In the genomic region with DNA sequence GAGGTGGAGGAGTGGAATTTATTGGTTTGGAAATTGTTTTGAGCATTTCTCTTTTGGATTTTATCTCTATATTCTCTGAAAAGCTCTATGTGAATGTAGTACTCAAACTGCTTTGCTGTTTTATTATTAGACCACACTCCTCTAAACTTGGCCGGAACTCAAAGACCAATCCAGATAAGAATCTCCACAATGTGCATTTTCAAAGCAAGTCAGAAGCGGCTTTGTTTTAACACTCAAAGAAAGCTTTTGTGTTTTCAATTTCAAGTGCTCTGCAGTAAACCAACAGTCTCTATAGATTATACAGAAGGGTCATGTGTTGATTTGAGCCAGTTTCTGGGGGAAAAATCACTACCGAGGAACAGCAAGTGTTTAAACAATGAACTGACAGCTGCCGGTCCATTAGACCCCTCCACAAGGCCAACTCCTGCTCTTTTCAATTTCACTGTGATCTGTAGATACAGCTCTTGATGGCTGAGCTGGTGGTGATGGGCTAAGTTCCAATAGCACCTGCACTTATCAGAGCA, we compare ENCODE assay signal across 15 cellular contexts.
DNase-seq lines count a peak whose midpoint lies in the region; ATAC-seq, FAIRE-seq and TF ChIP-seq lines count a peak whose summit lies in the region.
"Had no signal": no experiment of that assay in that cellular context is flagged by ENCODE, and none has a peak within 500 bp of the region (broad histone marks: within the 10 kb centered on the region; RNA-seq: fewer than 3 reads in every experiment).

No MANE protein-coding gene starts in this region.

- H3K9me3 ChIP-seq in small intestine (ENCODE audit: control insufficient read depth, low read depth): no peaks in the 10 kb centered on the region
- peaks cover 0 to 3% (median 0%) of the 10 kb centered on the region in 4 donors for H3K9me3 ChIP-seq in upper lobe of left lung
- H3K9me3 ChIP-seq: lower lobe of right lung, thoracic aorta had no signal

- H3K4me3 ChIP-seq in fibroblast of villous mesenchyme (ENCODE audit: low read depth, low read length): no peak overlapping the region
- no peak overlapping the region for H3K4me3 ChIP-seq in small intestine (ENCODE audit: low read depth in 1 of 2, low read length in 2 of 2)
- no peak overlapping the region for H3K4me3 ChIP-seq in foreskin fibroblast (ENCODE audit: low read depth in 1 of 2, low read length in 2 of 2)
- no peak overlapping the region for H3K4me3 ChIP-seq in upper lobe of left lung
- H3K4me3 ChIP-seq: lower lobe of right lung, thoracic aorta had no signal

- ATAC-seq in upper lobe of left lung (ENCODE audit: low FRiP score in 2 of 2) (no peak), HG03097 (IDR thresholded peaks at IDR 0.05; ENCODE audit: low FRiP score, unreplicated experiment) (no peak)
- ATAC-seq: Panc1 had no signal

- H3K27ac ChIP-seq in small intestine (ENCODE audit: low read depth in 1 of 2, low read length in 1 of 2): no peak overlapping the region
- no peak overlapping the region for H3K27ac ChIP-seq in upper lobe of left lung
- H3K27ac ChIP-seq: 22Rv1, lower lobe of right lung, thoracic aorta had no signal

- TF ChIP-seq CTCF in fibroblast of villous mesenchyme (IDR thresholded peaks at IDR 0.05; ENCODE audit: insufficient read depth, low read depth, low read length) (no peak), foreskin fibroblast (IDR thresholded peaks at IDR 0.05; ENCODE audit: low read depth, low read length) (no peak), upper lobe of left lung (IDR thresholded peaks at IDR 0.05) (no peak)

- WGBS in small intestine, 3 donors: 8 to 30% (median 14%) methylated on average over 4 of the region's 4 CpGs
- 3 to 15% methylated on average over 4 of the region's 4 CpGs for WGBS in upper lobe of left lung, 2 donors

- DNase-seq in DMS 273 (lab: John Stamatoyannopoulos, UW; ENCODE audit: unreplicated experiment) (peak; percentile 24), DMS 273 treated with DMSO at 0.1 percent for 48 hours (lab: John Stamatoyannopoulos, UW) (no peak), NCI-H748 (lab: John Stamatoyannopoulos, UW; ENCODE audit: unreplicated experiment) (peak; percentile 71), fibroblast of villous mesenchyme (ENCODE audit: low read depth) (peak; percentile 5), small intestine (peak; percentile 21), foreskin fibroblast (no peak), upper lobe of left lung (no peak)
- DNase-seq: activated CD4-positive, alpha-beta T cell treated with anti-CD3 and anti-CD28 coated beads, Interleukin-2, amount 50 U/mL, for 4 hours; lower lobe of right lung; occipital lobe; T-helper 9 cell had no signal

- H3K36me3 ChIP-seq in small intestine (ENCODE audit: control insufficient read depth in 2 of 2, insufficient read depth in 2 of 2, low read length in 2 of 2) (no peaks in the 10 kb centered on the region), upper lobe of left lung (no peaks in the 10 kb centered on the region)
- H3K36me3 ChIP-seq: lower lobe of right lung, thoracic aorta had no signal

- no peak for TF ChIP-seq EP300 in upper lobe of left lung (IDR thresholded peaks at IDR 0.05)

- TF ChIP-seq POLR2A in upper lobe of left lung (IDR thresholded peaks at IDR 0.05): no peak

- FAIRE-seq in small intestine (lab: Jason Lieb, UNC): no peak

- H3K27me3 ChIP-seq in small intestine (ENCODE audit: control insufficient read depth in 2 of 2, insufficient read depth in 2 of 2, low read length in 2 of 2) (no peaks in the 10 kb centered on the region), upper lobe of left lung (no peaks in the 10 kb centered on the region)

- H3K4me1 ChIP-seq in small intestine (ENCODE audit: control insufficient read depth in 2 of 2, insufficient read depth in 1 of 2, low read depth in 1 of 2, low read length in 1 of 2): no peaks in the 10 kb centered on the region
- H3K4me1 ChIP-seq in upper lobe of left lung: no peaks in the 10 kb centered on the region
- H3K4me1 ChIP-seq: lower lobe of right lung had no signal

Comparison
In these comparisons a context has a peak if more than half of its experiments do, and no peak if none do; other contexts are left out.
1. DNase-seq: peak in DMS 273 (single experiment), NCI-H748 (single experiment), fibroblast of villous mesenchyme (single experiment) and small intestine (single experiment); none in DMS 273 treated with DMSO at 0.1 percent for 48 hours (single experiment), foreskin fibroblast (0 of 2) and upper lobe of left lung (0 of 2).